2 cellular contexts compared by ENCODE assay signal in the genomic region with DNA sequence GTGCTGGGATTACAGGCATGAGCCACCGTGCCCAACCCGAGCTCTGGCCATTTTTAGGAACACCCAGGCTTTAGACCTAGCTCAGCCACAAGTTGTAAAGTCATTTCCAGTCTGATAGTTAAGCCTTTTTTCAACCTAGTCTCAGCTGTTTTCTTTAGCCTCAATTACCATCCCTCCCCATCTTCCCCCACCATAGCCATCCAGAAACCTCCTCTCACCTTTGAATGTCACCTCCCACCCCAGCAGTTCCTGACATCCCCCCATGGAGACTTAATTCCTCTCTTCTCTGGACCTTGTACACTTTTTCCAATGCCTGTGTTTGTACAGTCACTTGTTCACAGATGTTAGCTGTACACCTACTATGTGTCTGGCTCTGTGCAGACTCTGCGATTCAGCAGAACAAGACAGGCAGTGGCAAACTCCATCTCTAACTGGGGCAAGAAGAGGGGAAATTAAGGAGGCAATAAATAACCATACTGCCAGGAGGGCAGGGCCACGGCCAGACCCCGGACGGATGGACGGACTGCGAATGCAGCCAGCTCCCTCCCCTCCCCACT.
TF ChIP-seq lines count a peak whose summit lies in the region.

No MANE protein-coding gene starts in this region.

TF ChIP-seq in GM23338, 12 proteins besides CTCF, POLR2A, EP300 and RAD21 (continues in another document):
- TF ChIP-seq POLR2AphosphoS5 (IDR thresholded peaks at IDR 0.05; ENCODE audit: low read depth) (no peak), EZH2 (IDR thresholded peaks at IDR 0.05; ENCODE audit: low read depth, unreplicated experiment) (no peak), EZH2phosphoT487 (IDR thresholded peaks at IDR 0.05; ENCODE audit: unreplicated experiment) (no peak), CREB1 (CRISPR knock-in tag; IDR thresholded peaks at IDR 0.05; ENCODE audit: low read depth) (no peak), NANOG (IDR thresholded peaks at IDR 0.05; ENCODE audit: borderline replicate concordance) (no peak), ZNF331 (CRISPR knock-in tag; IDR thresholded peaks at IDR 0.05; ENCODE audit: low read depth) (no peak), ZNF114 (CRISPR knock-in tag; IDR thresholded peaks at IDR 0.05) (no peak), STAT1 (IDR thresholded peaks at IDR 0.05; ENCODE audit: unreplicated experiment) (no peak)
- TF ChIP-seq, protein P1, sequence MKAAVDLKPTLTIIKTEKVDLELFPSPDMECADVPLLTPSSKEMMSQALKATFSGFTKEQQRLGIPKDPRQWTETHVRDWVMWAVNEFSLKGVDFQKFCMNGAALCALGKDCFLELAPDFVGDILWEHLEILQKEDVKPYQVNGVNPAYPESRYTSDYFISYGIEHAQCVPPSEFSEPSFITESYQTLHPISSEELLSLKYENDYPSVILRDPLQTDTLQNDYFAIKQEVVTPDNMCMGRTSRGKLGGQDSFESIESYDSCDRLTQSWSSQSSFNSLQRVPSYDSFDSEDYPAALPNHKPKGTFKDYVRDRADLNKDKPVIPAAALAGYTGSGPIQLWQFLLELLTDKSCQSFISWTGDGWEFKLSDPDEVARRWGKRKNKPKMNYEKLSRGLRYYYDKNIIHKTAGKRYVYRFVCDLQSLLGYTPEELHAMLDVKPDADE (IDR thresholded peaks at IDR 0.05), result no peak
- TF ChIP-seq, protein P2, sequence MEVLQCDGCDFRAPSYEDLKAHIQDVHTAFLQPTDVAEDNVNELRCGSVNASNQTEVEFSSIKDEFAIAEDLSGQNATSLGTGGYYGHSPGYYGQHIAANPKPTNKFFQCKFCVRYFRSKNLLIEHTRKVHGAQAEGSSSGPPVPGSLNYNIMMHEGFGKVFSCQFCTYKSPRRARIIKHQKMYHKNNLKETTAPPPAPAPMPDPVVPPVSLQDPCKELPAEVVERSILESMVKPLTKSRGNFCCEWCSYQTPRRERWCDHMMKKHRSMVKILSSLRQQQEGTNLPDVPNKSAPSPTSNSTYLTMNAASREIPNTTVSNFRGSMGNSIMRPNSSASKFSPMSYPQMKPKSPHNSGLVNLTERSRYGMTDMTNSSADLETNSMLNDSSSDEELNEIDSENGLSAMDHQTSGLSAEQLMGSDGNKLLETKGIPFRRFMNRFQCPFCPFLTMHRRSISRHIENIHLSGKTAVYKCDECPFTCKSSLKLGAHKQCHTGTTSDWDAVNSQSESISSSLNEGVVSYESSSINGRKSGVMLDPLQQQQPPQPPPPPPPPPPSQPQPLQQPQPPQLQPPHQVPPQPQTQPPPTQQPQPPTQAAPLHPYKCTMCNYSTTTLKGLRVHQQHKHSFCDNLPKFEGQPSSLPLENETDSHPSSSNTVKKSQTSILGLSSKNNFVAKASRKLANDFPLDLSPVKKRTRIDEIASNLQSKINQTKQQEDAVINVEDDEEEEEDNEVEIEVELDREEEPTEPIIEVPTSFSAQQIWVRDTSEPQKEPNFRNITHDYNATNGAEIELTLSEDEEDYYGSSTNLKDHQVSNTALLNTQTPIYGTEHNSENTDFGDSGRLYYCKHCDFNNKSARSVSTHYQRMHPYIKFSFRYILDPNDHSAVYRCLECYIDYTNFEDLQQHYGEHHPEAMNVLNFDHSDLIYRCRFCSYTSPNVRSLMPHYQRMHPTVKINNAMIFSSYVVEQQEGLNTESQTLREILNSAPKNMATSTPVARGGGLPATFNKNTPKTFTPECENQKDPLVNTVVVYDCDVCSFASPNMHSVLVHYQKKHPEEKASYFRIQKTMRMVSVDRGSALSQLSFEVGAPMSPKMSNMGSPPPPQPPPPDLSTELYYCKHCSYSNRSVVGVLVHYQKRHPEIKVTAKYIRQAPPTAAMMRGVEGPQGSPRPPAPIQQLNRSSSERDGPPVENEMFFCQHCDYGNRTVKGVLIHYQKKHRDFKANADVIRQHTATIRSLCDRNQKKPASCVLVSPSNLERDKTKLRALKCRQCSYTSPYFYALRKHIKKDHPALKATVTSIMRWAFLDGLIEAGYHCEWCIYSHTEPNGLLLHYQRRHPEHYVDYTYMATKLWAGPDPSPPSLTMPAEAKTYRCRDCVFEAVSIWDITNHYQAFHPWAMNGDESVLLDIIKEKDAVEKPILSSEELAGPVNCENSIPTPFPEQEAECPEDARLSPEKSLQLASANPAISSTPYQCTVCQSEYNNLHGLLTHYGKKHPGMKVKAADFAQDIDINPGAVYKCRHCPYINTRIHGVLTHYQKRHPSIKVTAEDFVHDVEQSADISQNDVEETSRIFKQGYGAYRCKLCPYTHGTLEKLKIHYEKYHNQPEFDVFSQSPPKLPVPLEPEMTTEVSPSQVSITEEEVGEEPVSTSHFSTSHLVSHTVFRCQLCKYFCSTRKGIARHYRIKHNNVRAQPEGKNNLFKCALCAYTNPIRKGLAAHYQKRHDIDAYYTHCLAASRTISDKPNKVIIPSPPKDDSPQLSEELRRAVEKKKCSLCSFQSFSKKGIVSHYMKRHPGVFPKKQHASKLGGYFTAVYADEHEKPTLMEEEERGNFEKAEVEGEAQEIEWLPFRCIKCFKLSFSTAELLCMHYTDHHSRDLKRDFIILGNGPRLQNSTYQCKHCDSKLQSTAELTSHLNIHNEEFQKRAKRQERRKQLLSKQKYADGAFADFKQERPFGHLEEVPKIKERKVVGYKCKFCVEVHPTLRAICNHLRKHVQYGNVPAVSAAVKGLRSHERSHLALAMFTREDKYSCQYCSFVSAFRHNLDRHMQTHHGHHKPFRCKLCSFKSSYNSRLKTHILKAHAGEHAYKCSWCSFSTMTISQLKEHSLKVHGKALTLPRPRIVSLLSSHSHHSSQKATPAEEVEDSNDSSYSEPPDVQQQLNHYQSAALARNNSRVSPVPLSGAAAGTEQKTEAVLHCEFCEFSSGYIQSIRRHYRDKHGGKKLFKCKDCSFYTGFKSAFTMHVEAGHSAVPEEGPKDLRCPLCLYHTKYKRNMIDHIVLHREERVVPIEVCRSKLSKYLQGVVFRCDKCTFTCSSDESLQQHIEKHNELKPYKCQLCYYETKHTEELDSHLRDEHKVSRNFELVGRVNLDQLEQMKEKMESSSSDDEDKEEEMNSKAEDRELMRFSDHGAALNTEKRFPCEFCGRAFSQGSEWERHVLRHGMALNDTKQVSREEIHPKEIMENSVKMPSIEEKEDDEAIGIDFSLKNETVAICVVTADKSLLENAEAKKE (CRISPR knock-in tag; IDR thresholded peaks at IDR 0.05), result no peak

TF ChIP-seq in GM12878, 131 proteins besides CTCF, POLR2A, EP300 and RAD21:
- TF ChIP-seq CBX5 (IDR thresholded peaks at IDR 0.05; ENCODE audit: low read depth) (no peak), RAD51 (IDR thresholded peaks at IDR 0.05) (no peak), ESRRA (IDR thresholded peaks at IDR 0.05; ENCODE audit: low read length) (no peak), YBX1 (IDR thresholded peaks at IDR 0.05) (no peak), NR2F1 (conservative IDR thresholded peaks at IDR 0.05) (no peak)
- TF ChIP-seq, protein P3, sequence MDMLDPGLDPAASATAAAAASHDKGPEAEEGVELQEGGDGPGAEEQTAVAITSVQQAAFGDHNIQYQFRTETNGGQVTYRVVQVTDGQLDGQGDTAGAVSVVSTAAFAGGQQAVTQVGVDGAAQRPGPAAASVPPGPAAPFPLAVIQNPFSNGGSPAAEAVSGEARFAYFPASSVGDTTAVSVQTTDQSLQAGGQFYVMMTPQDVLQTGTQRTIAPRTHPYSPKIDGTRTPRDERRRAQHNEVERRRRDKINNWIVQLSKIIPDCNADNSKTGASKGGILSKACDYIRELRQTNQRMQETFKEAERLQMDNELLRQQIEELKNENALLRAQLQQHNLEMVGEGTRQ (IDR thresholded peaks at IDR 0.05; ENCODE audit: borderline replicate concordance, low read depth, low read length), result no peak
- TF ChIP-seq, protein P4, sequence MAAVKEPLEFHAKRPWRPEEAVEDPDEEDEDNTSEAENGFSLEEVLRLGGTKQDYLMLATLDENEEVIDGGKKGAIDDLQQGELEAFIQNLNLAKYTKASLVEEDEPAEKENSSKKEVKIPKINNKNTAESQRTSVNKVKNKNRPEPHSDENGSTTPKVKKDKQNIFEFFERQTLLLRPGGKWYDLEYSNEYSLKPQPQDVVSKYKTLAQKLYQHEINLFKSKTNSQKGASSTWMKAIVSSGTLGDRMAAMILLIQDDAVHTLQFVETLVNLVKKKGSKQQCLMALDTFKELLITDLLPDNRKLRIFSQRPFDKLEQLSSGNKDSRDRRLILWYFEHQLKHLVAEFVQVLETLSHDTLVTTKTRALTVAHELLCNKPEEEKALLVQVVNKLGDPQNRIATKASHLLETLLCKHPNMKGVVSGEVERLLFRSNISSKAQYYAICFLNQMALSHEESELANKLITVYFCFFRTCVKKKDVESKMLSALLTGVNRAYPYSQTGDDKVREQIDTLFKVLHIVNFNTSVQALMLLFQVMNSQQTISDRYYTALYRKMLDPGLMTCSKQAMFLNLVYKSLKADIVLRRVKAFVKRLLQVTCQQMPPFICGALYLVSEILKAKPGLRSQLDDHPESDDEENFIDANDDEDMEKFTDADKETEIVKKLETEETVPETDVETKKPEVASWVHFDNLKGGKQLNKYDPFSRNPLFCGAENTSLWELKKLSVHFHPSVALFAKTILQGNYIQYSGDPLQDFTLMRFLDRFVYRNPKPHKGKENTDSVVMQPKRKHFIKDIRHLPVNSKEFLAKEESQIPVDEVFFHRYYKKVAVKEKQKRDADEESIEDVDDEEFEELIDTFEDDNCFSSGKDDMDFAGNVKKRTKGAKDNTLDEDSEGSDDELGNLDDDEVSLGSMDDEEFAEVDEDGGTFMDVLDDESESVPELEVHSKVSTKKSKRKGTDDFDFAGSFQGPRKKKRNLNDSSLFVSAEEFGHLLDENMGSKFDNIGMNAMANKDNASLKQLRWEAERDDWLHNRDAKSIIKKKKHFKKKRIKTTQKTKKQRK (IDR thresholded peaks at IDR 0.05; ENCODE audit: low read depth, low read length), result no peak
- TF ChIP-seq, protein P5, sequence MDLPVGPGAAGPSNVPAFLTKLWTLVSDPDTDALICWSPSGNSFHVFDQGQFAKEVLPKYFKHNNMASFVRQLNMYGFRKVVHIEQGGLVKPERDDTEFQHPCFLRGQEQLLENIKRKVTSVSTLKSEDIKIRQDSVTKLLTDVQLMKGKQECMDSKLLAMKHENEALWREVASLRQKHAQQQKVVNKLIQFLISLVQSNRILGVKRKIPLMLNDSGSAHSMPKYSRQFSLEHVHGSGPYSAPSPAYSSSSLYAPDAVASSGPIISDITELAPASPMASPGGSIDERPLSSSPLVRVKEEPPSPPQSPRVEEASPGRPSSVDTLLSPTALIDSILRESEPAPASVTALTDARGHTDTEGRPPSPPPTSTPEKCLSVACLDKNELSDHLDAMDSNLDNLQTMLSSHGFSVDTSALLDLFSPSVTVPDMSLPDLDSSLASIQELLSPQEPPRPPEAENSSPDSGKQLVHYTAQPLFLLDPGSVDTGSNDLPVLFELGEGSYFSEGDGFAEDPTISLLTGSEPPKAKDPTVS (IDR thresholded peaks at IDR 0.05; ENCODE audit: low read depth, low read length), result no peak
- TF ChIP-seq, protein P6, sequence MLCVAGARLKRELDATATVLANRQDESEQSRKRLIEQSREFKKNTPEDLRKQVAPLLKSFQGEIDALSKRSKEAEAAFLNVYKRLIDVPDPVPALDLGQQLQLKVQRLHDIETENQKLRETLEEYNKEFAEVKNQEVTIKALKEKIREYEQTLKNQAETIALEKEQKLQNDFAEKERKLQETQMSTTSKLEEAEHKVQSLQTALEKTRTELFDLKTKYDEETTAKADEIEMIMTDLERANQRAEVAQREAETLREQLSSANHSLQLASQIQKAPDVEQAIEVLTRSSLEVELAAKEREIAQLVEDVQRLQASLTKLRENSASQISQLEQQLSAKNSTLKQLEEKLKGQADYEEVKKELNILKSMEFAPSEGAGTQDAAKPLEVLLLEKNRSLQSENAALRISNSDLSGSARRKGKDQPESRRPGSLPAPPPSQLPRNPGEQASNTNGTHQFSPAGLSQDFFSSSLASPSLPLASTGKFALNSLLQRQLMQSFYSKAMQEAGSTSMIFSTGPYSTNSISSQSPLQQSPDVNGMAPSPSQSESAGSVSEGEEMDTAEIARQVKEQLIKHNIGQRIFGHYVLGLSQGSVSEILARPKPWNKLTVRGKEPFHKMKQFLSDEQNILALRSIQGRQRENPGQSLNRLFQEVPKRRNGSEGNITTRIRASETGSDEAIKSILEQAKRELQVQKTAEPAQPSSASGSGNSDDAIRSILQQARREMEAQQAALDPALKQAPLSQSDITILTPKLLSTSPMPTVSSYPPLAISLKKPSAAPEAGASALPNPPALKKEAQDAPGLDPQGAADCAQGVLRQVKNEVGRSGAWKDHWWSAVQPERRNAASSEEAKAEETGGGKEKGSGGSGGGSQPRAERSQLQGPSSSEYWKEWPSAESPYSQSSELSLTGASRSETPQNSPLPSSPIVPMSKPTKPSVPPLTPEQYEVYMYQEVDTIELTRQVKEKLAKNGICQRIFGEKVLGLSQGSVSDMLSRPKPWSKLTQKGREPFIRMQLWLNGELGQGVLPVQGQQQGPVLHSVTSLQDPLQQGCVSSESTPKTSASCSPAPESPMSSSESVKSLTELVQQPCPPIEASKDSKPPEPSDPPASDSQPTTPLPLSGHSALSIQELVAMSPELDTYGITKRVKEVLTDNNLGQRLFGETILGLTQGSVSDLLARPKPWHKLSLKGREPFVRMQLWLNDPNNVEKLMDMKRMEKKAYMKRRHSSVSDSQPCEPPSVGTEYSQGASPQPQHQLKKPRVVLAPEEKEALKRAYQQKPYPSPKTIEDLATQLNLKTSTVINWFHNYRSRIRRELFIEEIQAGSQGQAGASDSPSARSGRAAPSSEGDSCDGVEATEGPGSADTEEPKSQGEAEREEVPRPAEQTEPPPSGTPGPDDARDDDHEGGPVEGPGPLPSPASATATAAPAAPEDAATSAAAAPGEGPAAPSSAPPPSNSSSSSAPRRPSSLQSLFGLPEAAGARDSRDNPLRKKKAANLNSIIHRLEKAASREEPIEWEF (IDR thresholded peaks at IDR 0.05; ENCODE audit: insufficient replicate concordance, low read depth, low read length), result no peak
